ENCODE assay signal across 8 cellular contexts in the genomic region with DNA sequence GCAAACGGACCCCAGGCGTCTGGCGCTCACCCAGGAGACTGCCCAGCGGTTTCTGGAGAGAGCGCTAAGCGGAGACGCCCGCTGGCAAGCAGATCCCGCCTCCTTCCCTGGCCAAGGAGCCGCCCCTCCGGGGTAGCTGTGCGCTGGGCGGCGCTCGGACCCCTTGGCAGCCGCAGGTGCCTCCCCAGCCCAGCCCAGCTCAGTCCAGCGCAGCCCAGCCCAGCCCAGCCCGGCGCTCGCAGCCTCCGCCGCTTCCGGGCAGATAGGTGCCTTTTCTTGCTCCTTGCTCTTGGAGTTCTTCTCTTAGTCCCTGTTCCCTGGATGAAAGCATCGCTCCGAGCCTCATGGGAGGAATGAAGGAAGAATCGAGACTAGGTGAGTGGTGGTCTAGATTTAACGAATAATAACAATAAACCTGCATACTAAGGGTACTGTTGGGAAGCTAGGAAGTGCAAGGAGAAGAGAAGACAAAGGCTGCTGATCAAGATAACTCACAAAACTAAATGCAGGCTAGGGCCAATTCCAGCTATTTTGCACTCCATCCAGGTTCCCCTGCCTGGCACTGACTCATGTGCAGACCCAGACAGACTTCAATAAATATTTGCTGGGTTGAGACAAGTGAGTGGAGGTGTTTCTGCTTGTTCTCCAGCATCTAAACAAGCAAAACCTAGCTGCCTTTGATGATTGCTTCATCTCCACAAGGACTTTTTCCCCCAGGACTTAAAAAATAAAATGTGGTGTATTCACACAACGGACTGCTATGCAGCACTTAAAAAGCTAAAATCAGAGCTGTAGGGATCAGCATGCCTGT. TPM values are rescaled to one million over a fixed set of nuclear protein-coding genes. Genes with fewer than 3 reads are reported as not detected.
DNase-seq lines count a peak whose midpoint lies in the region; ATAC-seq and TF ChIP-seq lines count a peak whose summit lies in the region.

A gene (plus strand): TSS at position 202 of the 811 bp plus-strand sequence. CDS start 4,609 bp downstream, outside the sequence.

- intact Hi-C loops in left colon (cut with DNase I, micrococcal nuclease): no loop called here
- intact Hi-C loops in stomach (cut with DNase I; ENCODE audit: low total_unique reads): no loop called here

- no peak for TF ChIP-seq EP300 in stomach (IDR thresholded peaks at IDR 0.05)

- DNase-seq in DMS53 treated with DMSO at 0.1 percent for 48 hours (lab: John Stamatoyannopoulos, UW; ENCODE audit: unreplicated experiment) (peak; percentile 74), NCI-H2227 treated with DMSO at 0.1 percent for 48 hours (lab: John Stamatoyannopoulos, UW) (peak; percentile 28), choroid plexus epithelial cell (ENCODE audit: low read depth) (peak; percentile 8), left colon (peak; percentile 33 to 50), stomach (peak; percentile 75)
- no peak for DNase-seq in activated CD4-positive, alpha-beta T cell treated with anti-CD3 and anti-CD28 coated beads, Interleukin-2, amount 50 U/mL, for 48 hours
- no peak for DNase-seq in central memory CD4-positive, alpha-beta T cell

- ATAC-seq in left colon: peak; percentile 99
- no peak for ATAC-seq in HG02840 (IDR thresholded peaks at IDR 0.05; ENCODE audit: low FRiP score, unreplicated experiment)

- peak within 1 kb of the TSS; percentile 47 for H3K4me3 ChIP-seq in choroid plexus epithelial cell (ENCODE audit: low read depth, low read length)
- peak within 1 kb of the TSS; percentile 57 to 67 (median 60) for H3K4me3 ChIP-seq in stomach

- H3K36me3 ChIP-seq in stomach: no peaks in the 10 kb centered on the region

- no peak for TF ChIP-seq POLR2A in stomach (IDR thresholded peaks at IDR 0.05)

- peak within 1 kb of the TSS; percentile 56 to 87 (median 70) for H3K27ac ChIP-seq in stomach

- WGBS in stomach, 5 donors: 4 to 19% (median 5%) methylated on average over 6 to 28 of the region's 28 CpGs

- peaks cover 0 to 5% (median 0%) of the 10 kb centered on the region in 4 donors for H3K9me3 ChIP-seq in stomach

- H3K27me3 ChIP-seq in stomach: peaks cover 0 to 21% (median 5%) of the 10 kb centered on the region in 3 donors

- H3K4me1 ChIP-seq in stomach: peaks cover 0 to 22% (median 16%) of the 10 kb centered on the region in 4 donors

- TF ChIP-seq CTCF in choroid plexus epithelial cell (conservative IDR thresholded peaks at IDR 0.05; ENCODE audit: low read depth, low read length) (no peak), stomach (IDR thresholded peaks at IDR 0.05) (peak in 1 of 7 experiments; percentile 8)

RNA-seq across cellular contexts. Expression of the gene that starts here (rescaled TPM):
- under 1 TPM; 0.06 to 0.64 TPM for total RNA-seq in left colon
- total RNA-seq in stomach: 10 to 100 TPM in 1 of 5 donors, 1 to 10 TPM in 2, under 1 TPM in 2; 0.58 to 29.7 (median 1.2) TPM
- polyA plus RNA-seq in stomach: under 1 TPM; 0.48 to 0.62 (median 0.61) TPM

Comparison
In these comparisons a context has a peak if more than half of its experiments do, and no peak if none do; other contexts are left out.
1. Peak in DNase-seq and ATAC-seq in left colon; RNA of the gene not detected or under 1 TPM.
2. DNase-seq: peak in DMS53 treated with DMSO at 0.1 percent for 48 hours (single experiment), NCI-H2227 treated with DMSO at 0.1 percent for 48 hours (single experiment), choroid plexus epithelial cell (single experiment) and stomach (single experiment); none in activated CD4-positive, alpha-beta T cell treated with anti-CD3 and anti-CD28 coated beads, Interleukin-2, amount 50 U/mL, for 48 hours (0 of 2) and central memory CD4-positive, alpha-beta T cell (single experiment).